9 cellular contexts compared by ENCODE assay signal in genomic region chr2:172806426-172807008, GRCh38.
DNase-seq lines count a peak whose midpoint lies in the region; ATAC-seq, FAIRE-seq and TF ChIP-seq lines count a peak whose summit lies in the region.
"Had no signal": no experiment of that assay in that cellular context is flagged by ENCODE, and none has a peak within 500 bp of the region (broad histone marks: within the 10 kb centered on the region; RNA-seq: fewer than 3 reads in every experiment).

No MANE protein-coding gene starts in this region.

- peak; percentile 55 to 65 for ATAC-seq in right cardiac atrium

- H3K4me3 ChIP-seq in ACC112 (ENCODE audit: low read depth, low read length) (no peak overlapping the region), right cardiac atrium (ENCODE audit: low read length) (no peak overlapping the region), spleen (no peak overlapping the region)

- peaks cover 13% of the 10 kb centered on the region for H3K27me3 Mint-ChIP-seq in activated naive CD4-positive, alpha-beta T cell treated with anti-CD3 and anti-CD28 coated beads, Interleukin-2, amount 10 ng/mL, durations not matched to agents 7 days and 5 days

- H3K27me3 ChIP-seq in ACC112 (ENCODE audit: insufficient read depth, low read length) = peaks cover 5% of the 10 kb centered on the region; the same call in 1 of the 2 replicates
- H3K27me3 ChIP-seq in right cardiac atrium (ENCODE audit: control insufficient read depth, insufficient read depth) = no peaks in the 10 kb centered on the region
- no peaks in the 10 kb centered on the region for H3K27me3 ChIP-seq in spleen (replicated peaks in 1 of 7)

- 38% methylated on average over 5 of the region's 5 CpGs for WGBS in right cardiac atrium
- 39 to 54% (median 50%) methylated on average over 5 of the region's 5 CpGs for WGBS in spleen, 5 donors

- no peak overlapping the region for H3K4me3 Mint-ChIP-seq in activated naive CD4-positive, alpha-beta T cell treated with anti-CD3 and anti-CD28 coated beads, Interleukin-2, amount 10 ng/mL, durations not matched to agents 7 days and 5 days
- H3K4me3 Mint-ChIP-seq: central memory CD8-positive, alpha-beta T cell had no signal

- H3K9me3 ChIP-seq in right cardiac atrium (ENCODE audit: control insufficient read depth, low read length) (no peaks in the 10 kb centered on the region), spleen (peaks cover 0 to 23% (median 16%) of the 10 kb centered on the region in 8 donors)

- peaks cover 8% of the 10 kb centered on the region for H3K9me3 Mint-ChIP-seq in activated naive CD4-positive, alpha-beta T cell treated with anti-CD3 and anti-CD28 coated beads, Interleukin-2, amount 10 ng/mL, durations not matched to agents 7 days and 5 days
- H3K9me3 Mint-ChIP-seq: central memory CD8-positive, alpha-beta T cell had no signal

- peak overlapping the region; percentile 71 for H2AFZ ChIP-seq in ACC112 (ENCODE audit: low read length, unreplicated experiment)

- TF ChIP-seq CTCF in spleen (IDR thresholded peaks at IDR 0.05 in 8 of 11, conservative IDR thresholded peaks at IDR 0.05 in 3 of 11) = peak; percentile 35 to 79 (median 68)

- H3K36me3 ChIP-seq in ACC112 (ENCODE audit: insufficient read depth, low read length) (no peaks in the 10 kb centered on the region), spleen (no peaks in the 10 kb centered on the region)

- H3K4me1 Mint-ChIP-seq in activated naive CD4-positive, alpha-beta T cell treated with anti-CD3 and anti-CD28 coated beads, Interleukin-2, amount 10 ng/mL, durations not matched to agents 7 days and 5 days = no peaks in the 10 kb centered on the region
- H3K4me1 Mint-ChIP-seq: central memory CD8-positive, alpha-beta T cell had no signal

- H3K27ac ChIP-seq in ACC112 (ENCODE audit: low read depth, low read length) (no peak overlapping the region), right cardiac atrium (ENCODE audit: low read length) (no peak overlapping the region), spleen (no peak overlapping the region)

- H3K79me2 ChIP-seq in ACC112 (ENCODE audit: control insufficient read depth, insufficient read depth, low read length, unreplicated experiment) = no peaks in the 10 kb centered on the region

- peak; percentile 8 for DNase-seq in GM12891 (ENCODE audit: insufficient read length, low spot score)
- peak; percentile 67 for DNase-seq in NCI-H2196 treated with DMSO at 0.1 percent for 48 hours (lab: John Stamatoyannopoulos, UW; ENCODE audit: unreplicated experiment)
- DNase-seq in amniotic epithelial cell (ENCODE audit: low read depth) = peak; percentile 55
- no peak for DNase-seq in right cardiac atrium
- DNase-seq in spleen = no peak
- DNase-seq in activated naive CD4-positive, alpha-beta T cell treated with anti-CD3 and anti-CD28 coated beads, Interleukin-2, amount 10 ng/mL, durations not matched to agents 7 days and 5 days = no peak
- no peak for DNase-seq in activated T-cell treated with anti-CD3 and anti-CD28 coated beads, Interleukin-2, amount 50 U/mL, for 48 hours

- FAIRE-seq in GM12891 (lab: Jason Lieb, UNC) = peak; percentile 48

- intact Hi-C loops in right cardiac atrium (cut with DNase I) (loop anchor here in 3 of 4 donors (5.0 kb wide), 1 partner anchor 126 kb away; no protein-coding TSS in a partner anchor), spleen (cut with DNase I; ENCODE audit: low total_unique reads) (loop anchor here (5.0 kb wide), 1 partner anchor 126 kb away; no protein-coding TSS in a partner anchor)

- TF ChIP-seq POLR2A in GM12891 (IDR thresholded peaks at IDR 0.05; ENCODE audit: low read depth, low read length) (no peak), spleen (IDR thresholded peaks at IDR 0.05) (no peak)

- H3K4me1 ChIP-seq in ACC112 (ENCODE audit: control insufficient read depth, insufficient read depth, low read length, unreplicated experiment) (peaks cover 3% of the 10 kb centered on the region), right cardiac atrium (ENCODE audit: control insufficient read depth, insufficient read depth, low read length) (no peaks in the 10 kb centered on the region), spleen (no peaks in the 10 kb centered on the region)

- H3K36me3 Mint-ChIP-seq in activated naive CD4-positive, alpha-beta T cell treated with anti-CD3 and anti-CD28 coated beads, Interleukin-2, amount 10 ng/mL, durations not matched to agents 7 days and 5 days = no peaks in the 10 kb centered on the region

- no peak overlapping the region for H3K27ac Mint-ChIP-seq in activated naive CD4-positive, alpha-beta T cell treated with anti-CD3 and anti-CD28 coated beads, Interleukin-2, amount 10 ng/mL, durations not matched to agents 7 days and 5 days

- CTCF ChIA-PET in activated naive CD4-positive, alpha-beta T cell treated with anti-CD3 and anti-CD28 coated beads, Interleukin-2, amount 10 ng/mL, durations not matched to agents 7 days and 5 days (lab: Charles Lee) = interaction anchor here (0.6 to 6.7 kb wide), 8 partner anchors 23 to 777 kb away, joined by 3 to 56 read pairs (median 4); no protein-coding TSS in a partner anchor

TF ChIP-seq in GM12891, 5 proteins besides CTCF, POLR2A, EP300 and RAD21:
- no peak for TF ChIP-seq PAX5 (IDR thresholded peaks at IDR 0.05; ENCODE audit: insufficient read depth, low read length, severe bottlenecking)
- no peak for TF ChIP-seq POLR2AphosphoS5 (IDR thresholded peaks at IDR 0.05; ENCODE audit: low read depth, low read length)
- TF ChIP-seq POU2F2 (IDR thresholded peaks at IDR 0.05; ENCODE audit: low read depth, low read length) = no peak
- TF ChIP-seq TAF1 (IDR thresholded peaks at IDR 0.05; ENCODE audit: low read depth, low read length) = no peak

Comparison
In these comparisons a context has a peak if more than half of its experiments do, and no peak if none do; other contexts are left out.
1. DNase-seq: peak in GM12891 (single experiment), NCI-H2196 treated with DMSO at 0.1 percent for 48 hours (single experiment) and amniotic epithelial cell (single experiment); none in right cardiac atrium (0 of 3), spleen (single experiment), activated naive CD4-positive, alpha-beta T cell treated with anti-CD3 and anti-CD28 coated beads, Interleukin-2, amount 10 ng/mL, durations not matched to agents 7 days and 5 days (single experiment) and activated T-cell treated with anti-CD3 and anti-CD28 coated beads, Interleukin-2, amount 50 U/mL, for 48 hours (0 of 2).